Comparison of ENCODE assay signal across 16 cellular contexts in genomic region chr2:27194538-27195354, GRCh38. TPM values are rescaled to one million over a fixed set of nuclear protein-coding genes. Genes with fewer than 3 reads are reported as not detected.
DNase-seq lines count a peak whose midpoint lies in the region.
"Had no signal": no experiment of that assay in that cellular context is flagged by ENCODE, and none has a peak within 500 bp of the region (broad histone marks: within the 10 kb centered on the region; RNA-seq: fewer than 3 reads in every experiment).

No MANE protein-coding gene starts in this region.

- no peak overlapping the region for H4K8ac ChIP-seq in mesenchymal stem cell (ENCODE audit: low read length)

- H2BK12ac ChIP-seq in mesenchymal stem cell (ENCODE audit: low read length in 2 of 2) = no peak overlapping the region

- H4K91ac ChIP-seq in mesenchymal stem cell (ENCODE audit: low read length) = no peak overlapping the region

- H3K27ac ChIP-seq in mesenchymal stem cell (ENCODE audit: low read length, poor library complexity, severe bottlenecking) = no peak overlapping the region
- H3K27ac ChIP-seq: breast epithelium, spleen had no signal

- H2BK120ac ChIP-seq in mesenchymal stem cell (ENCODE audit: low read depth, low read length) = no peak overlapping the region

- H3K4ac ChIP-seq in mesenchymal stem cell (ENCODE audit: low read depth in 1 of 2, low read length in 2 of 2) = no peak overlapping the region

- H3K9me3 ChIP-seq in mesenchymal stem cell (ENCODE audit: control insufficient read depth, low read length) = no peaks in the 10 kb centered on the region
- H3K9me3 ChIP-seq: BLaER1 treated with 17β-estradiol and CSF1 and Interleukin-3, amounts not matched to agents 10 nM and 100 nM; breast epithelium; spleen had no signal

- H2AK5ac ChIP-seq in mesenchymal stem cell (ENCODE audit: low read length, severe bottlenecking) = no peak overlapping the region

- no peak overlapping the region for H2BK15ac ChIP-seq in mesenchymal stem cell (ENCODE audit: low read depth, poor library complexity, severe bottlenecking)

- H2AFZ ChIP-seq in mesenchymal stem cell (ENCODE audit: low read depth, low read length) = no peak overlapping the region

- H3K79me1 ChIP-seq in mesenchymal stem cell (replicated peaks; ENCODE audit: low read length, poor library complexity, severe bottlenecking) = no peaks in the 10 kb centered on the region

- H3K4me3 ChIP-seq in mesenchymal stem cell (ENCODE audit: insufficient read depth in 1 of 2, low read depth in 1 of 2, low read length in 2 of 2) = no peak overlapping the region
- H3K4me3 ChIP-seq: BLaER1 treated with 17β-estradiol and CSF1 and Interleukin-3, amounts not matched to agents 10 nM and 100 nM; breast epithelium; spleen had no signal

- no peak overlapping the region for H3K14ac ChIP-seq in mesenchymal stem cell (ENCODE audit: low read length in 2 of 2)

- H3K23ac ChIP-seq in mesenchymal stem cell (ENCODE audit: low read length in 2 of 2) = no peak overlapping the region

- WGBS in mesenchymal stem cell = 93% methylated on average over 17 of the region's 17 CpGs

- peaks cover 1% of the 10 kb centered on the region for H3K4me1 ChIP-seq in mesenchymal stem cell (ENCODE audit: control insufficient read depth, insufficient read depth, low read depth, low read length)
- H3K4me1 ChIP-seq: breast epithelium, spleen had no signal

- no peak overlapping the region for H2BK5ac ChIP-seq in mesenchymal stem cell (ENCODE audit: low read depth, low read length, poor library complexity, severe bottlenecking)

- DNase-seq in H4 (ENCODE audit: low spot score) (peak; percentile 45), NCI-H748 treated with DMSO at 0.1 percent for 48 hours (lab: John Stamatoyannopoulos, UW) (peak; percentile 14), iris pigment epithelial cell (ENCODE audit: low read depth) (peak; percentile 25), germinal center (ENCODE audit: low spot score) (no peak), RPMI8226 (no peak), mesenchymal stem cell (no peak)
- DNase-seq: activated CD8-positive, alpha-beta memory T cell treated with anti-CD3 and anti-CD28 coated beads, Interleukin-2, amount 10 ng/mL, durations not matched to agents 7 days and 5 days; activated naive CD4-positive, alpha-beta T cell treated with Interleukin-2 at 50 U/mL for 16 hours; IMR-90; NCI-H146; spleen had no signal

- H3K27me3 ChIP-seq in mesenchymal stem cell (ENCODE audit: control insufficient read depth in 1 of 2, insufficient read depth in 1 of 2, low read length in 2 of 2) = peaks cover 0 to 8% of the 10 kb centered on the region in 2 experiments
- H3K27me3 ChIP-seq: BLaER1 treated with 17β-estradiol and CSF1 and Interleukin-3, amounts not matched to agents 10 nM and 100 nM; breast epithelium; spleen had no signal

- H3K9ac ChIP-seq in mesenchymal stem cell (ENCODE audit: low read length) = no peak overlapping the region
- H3K9ac ChIP-seq: BLaER1 treated with 17β-estradiol and CSF1 and Interleukin-3, amounts not matched to agents 10 nM and 100 nM had no signal

- H3K36me3 ChIP-seq in mesenchymal stem cell (ENCODE audit: control insufficient read depth in 1 of 2, insufficient read depth in 2 of 2, low read depth in 1 of 2, low read length in 2 of 2) = peaks cover 0 to 4% of the 10 kb centered on the region in 2 experiments
- H3K36me3 ChIP-seq: breast epithelium had no signal

- no peak overlapping the region for H3K4me2 ChIP-seq in mesenchymal stem cell (ENCODE audit: low read length, poor library complexity, severe bottlenecking)

- no peak overlapping the region for H3K18ac ChIP-seq in mesenchymal stem cell (ENCODE audit: low read depth in 1 of 2, low read length in 2 of 2)

RNA-seq across cellular contexts. Expression of gene ATRAID, which starts 17.1 kb away (rescaled TPM):
- 196 and 202 TPM in 2 replicates for total RNA-seq in H4 (2014; rRNA removed; shearing (Covaris generic))
- 183 TPM for polyA plus RNA-seq in mesenchymal stem cell (2013, experiment 1 of 2)
- 185 TPM for polyA plus RNA-seq in mesenchymal stem cell (2013, experiment 2 of 2)

RNA-seq across cellular contexts. Expression of gene SLC5A6, which starts 17.3 kb away (rescaled TPM):
- 22.6 and 26.2 TPM in 2 replicates for total RNA-seq in H4 (2014; rRNA removed; shearing (Covaris generic))
- polyA plus RNA-seq in mesenchymal stem cell (2013, experiment 1 of 2) = 21.3 TPM
- polyA plus RNA-seq in mesenchymal stem cell (2013, experiment 2 of 2) = 19.6 TPM

RNA-seq across cellular contexts. Expression of gene CAD, which starts 22.4 kb away (rescaled TPM):
- total RNA-seq in H4 (2014; rRNA removed; shearing (Covaris generic)) = 4.7 and 6.9 TPM in 2 replicates
- polyA plus RNA-seq in mesenchymal stem cell (2013, experiment 1 of 2) = 12.6 TPM
- 10.9 TPM for polyA plus RNA-seq in mesenchymal stem cell (2013, experiment 2 of 2)

RNA-seq across cellular contexts. Expression of gene TCF23, which starts 45.9 kb away (rescaled TPM):
- total RNA-seq in H4 (2014; rRNA removed; shearing (Covaris generic)) = not detected in 2 replicates
- polyA plus RNA-seq in mesenchymal stem cell (2013, experiment 1 of 2) = not detected
- not detected for polyA plus RNA-seq in mesenchymal stem cell (2013, experiment 2 of 2)
- total RNA-seq: activated CD8-positive, alpha-beta memory T cell treated with anti-CD3 and anti-CD28 coated beads, Interleukin-2, amount 10 ng/mL, durations not matched to agents 7 days and 5 days; breast epithelium; frontal cortex; IMR-90; osteocyte had no signal
- polyA plus RNA-seq: IMR-90 had no signal

RNA-seq across cellular contexts. Expression of gene PRR30, which starts 55.5 kb away (rescaled TPM):
- total RNA-seq in H4 (2014; rRNA removed; shearing (Covaris generic)) = not detected in 2 replicates
- not detected for polyA plus RNA-seq in mesenchymal stem cell (2013, experiment 1 of 2)
- not detected for polyA plus RNA-seq in mesenchymal stem cell (2013, experiment 2 of 2)
- total RNA-seq: activated CD8-positive, alpha-beta memory T cell treated with anti-CD3 and anti-CD28 coated beads, Interleukin-2, amount 10 ng/mL, durations not matched to agents 7 days and 5 days; breast epithelium; frontal cortex; IMR-90; osteocyte; spleen; subcutaneous adipose tissue had no signal
- polyA plus RNA-seq: IMR-90, spleen had no signal

Comparison
In these comparisons a context has a peak if more than half of its experiments do, and no peak if none do; other contexts are left out.
1. DNase-seq: peak in H4 (single experiment), NCI-H748 treated with DMSO at 0.1 percent for 48 hours (single experiment) and iris pigment epithelial cell (single experiment); none in germinal center (single experiment), RPMI8226 (single experiment) and mesenchymal stem cell (single experiment).